ENCODE assay signal across 1 cellular context in genomic region chr6:170584181-170584953, GRCh38.
TF ChIP-seq lines count a peak whose summit lies in the region.

Gene PDCD2 (minus strand): TSS chr6:170584637. CDS start chr6:170584581, 56 bp downstream.

TF ChIP-seq in K562, 482 proteins besides CTCF, POLR2A, EP300 and RAD21 (continued from another document and continues in another):
- TF ChIP-seq, protein P1, sequence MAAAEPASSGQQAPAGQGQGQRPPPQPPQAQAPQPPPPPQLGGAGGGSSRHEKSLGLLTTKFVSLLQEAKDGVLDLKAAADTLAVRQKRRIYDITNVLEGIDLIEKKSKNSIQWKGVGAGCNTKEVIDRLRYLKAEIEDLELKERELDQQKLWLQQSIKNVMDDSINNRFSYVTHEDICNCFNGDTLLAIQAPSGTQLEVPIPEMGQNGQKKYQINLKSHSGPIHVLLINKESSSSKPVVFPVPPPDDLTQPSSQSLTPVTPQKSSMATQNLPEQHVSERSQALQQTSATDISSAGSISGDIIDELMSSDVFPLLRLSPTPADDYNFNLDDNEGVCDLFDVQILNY (CRISPR knock-in tag; IDR thresholded peaks at IDR 0.05), result no peak
- TF ChIP-seq ZNF79 (CRISPR knock-in tag; IDR thresholded peaks at IDR 0.05; ENCODE audit: low read depth) (no peak), SNRNP70 (optimal IDR thresholded peaks at IDR 0.05; ENCODE audit: low read depth, low read length) (no peak), BCOR (IDR thresholded peaks at IDR 0.05) (peak; percentile 54; the same call in 1 of the 2 replicates), ARID1B (IDR thresholded peaks at IDR 0.05) (0 out of 2 replicates have a peak, but pooled peaks have one; percentile 25), ILK (tag; IDR thresholded peaks at IDR 0.05; ENCODE audit: borderline replicate concordance, low read depth) (no peak), CBX1 (IDR thresholded peaks at IDR 0.05; ENCODE audit: low read depth) (peak; percentile 80), ESRRB (CRISPR knock-in tag; IDR thresholded peaks at IDR 0.05; ENCODE audit: borderline replicate concordance) (no peak), TEAD4 (IDR thresholded peaks at IDR 0.05; ENCODE audit: low read length) (no peak), TEAD4 (CRISPR knock-in tag; IDR thresholded peaks at IDR 0.05; ENCODE audit: borderline replicate concordance) (no peak), DDX20 (tag; IDR thresholded peaks at IDR 0.05; ENCODE audit: low read depth) (no peak), STAG1 (CRISPR knock-in tag; IDR thresholded peaks at IDR 0.05; ENCODE audit: borderline replicate concordance) (peak; percentile 33; the same call in 1 of the 2 replicates), OTX1 (CRISPR knock-in tag; IDR thresholded peaks at IDR 0.05) (no peak), SMARCB1 (IDR thresholded peaks at IDR 0.05; ENCODE audit: insufficient read length, low read depth) (no peak), FOXO4 (CRISPR knock-in tag; IDR thresholded peaks at IDR 0.05) (no peak), SMARCC2 (IDR thresholded peaks at IDR 0.05; ENCODE audit: low read depth) (no peak), ZBTB8A (IDR thresholded peaks at IDR 0.05; ENCODE audit: partially characterized antibody) (no peak), CCNT2 (IDR thresholded peaks at IDR 0.05; ENCODE audit: borderline replicate concordance, extremely low read depth, insufficient read length, low read depth, low read length) (peak; percentile 84), ZNF253 (CRISPR knock-in tag; conservative IDR thresholded peaks at IDR 0.05) (no peak), ZNF224 (CRISPR knock-in tag; IDR thresholded peaks at IDR 0.05) (peak; percentile 83; the same call in 1 of the 2 replicates), KLF1 (tag; IDR thresholded peaks at IDR 0.05) (peak; percentile 69; the same call in 1 of the 2 replicates), RBM17 (IDR thresholded peaks at IDR 0.05; ENCODE audit: borderline replicate concordance, low read depth, low read length) (no peak), ZNF175 (CRISPR knock-in tag; IDR thresholded peaks at IDR 0.05; ENCODE audit: low read depth) (no peak), CCAR2 (IDR thresholded peaks at IDR 0.05; ENCODE audit: low read depth, low read length) (no peak), POLR3G (IDR thresholded peaks at IDR 0.05; ENCODE audit: extremely low read depth, insufficient read length, insufficient replicate concordance) (no peak), ZNF124 (CRISPR knock-in tag; IDR thresholded peaks at IDR 0.05) (no peak), HOXB6 (CRISPR knock-in tag; IDR thresholded peaks at IDR 0.05; ENCODE audit: borderline replicate concordance) (no peak), CHAMP1 (IDR thresholded peaks at IDR 0.05) (no peak), ZMIZ1 (IDR thresholded peaks at IDR 0.05; ENCODE audit: low read depth in 2 of 2, low read length in 2 of 2) (no peak), ARID4B (CRISPR knock-in tag; IDR thresholded peaks at IDR 0.05) (peak; percentile 98), MYBL2 (IDR thresholded peaks at IDR 0.05; ENCODE audit: low read depth) (no peak), MYBL2 (CRISPR knock-in tag; IDR thresholded peaks at IDR 0.05; ENCODE audit: borderline replicate concordance) (no peak), PURB (CRISPR knock-in tag; IDR thresholded peaks at IDR 0.05; ENCODE audit: low read depth) (no peak), ASH1L (IDR thresholded peaks at IDR 0.05; ENCODE audit: borderline replicate concordance, low read depth, partially characterized antibody) (no peak), AFF1 (IDR thresholded peaks at IDR 0.05; ENCODE audit: low read depth in 1 of 2, partially characterized antibody in 2 of 2) (peak in 1 of 2 experiments; percentile 75), PTTG1 (tag; IDR thresholded peaks at IDR 0.05; ENCODE audit: low read depth) (no peak), POLR2B (IDR thresholded peaks at IDR 0.05; ENCODE audit: low read depth, partially characterized antibody) (peak; percentile 84)
- TF ChIP-seq, protein P2, sequence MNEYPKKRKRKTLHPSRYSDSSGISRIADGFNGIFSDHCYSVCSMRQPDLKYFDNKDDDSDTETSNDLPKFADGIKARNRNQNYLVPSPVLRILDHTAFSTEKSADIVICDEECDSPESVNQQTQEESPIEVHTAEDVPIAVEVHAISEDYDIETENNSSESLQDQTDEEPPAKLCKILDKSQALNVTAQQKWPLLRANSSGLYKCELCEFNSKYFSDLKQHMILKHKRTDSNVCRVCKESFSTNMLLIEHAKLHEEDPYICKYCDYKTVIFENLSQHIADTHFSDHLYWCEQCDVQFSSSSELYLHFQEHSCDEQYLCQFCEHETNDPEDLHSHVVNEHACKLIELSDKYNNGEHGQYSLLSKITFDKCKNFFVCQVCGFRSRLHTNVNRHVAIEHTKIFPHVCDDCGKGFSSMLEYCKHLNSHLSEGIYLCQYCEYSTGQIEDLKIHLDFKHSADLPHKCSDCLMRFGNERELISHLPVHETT (CRISPR knock-in tag; conservative IDR thresholded peaks at IDR 0.05 in 1 of 2, IDR thresholded peaks at IDR 0.05 in 1 of 2), result no peak
- TF ChIP-seq, protein P3, sequence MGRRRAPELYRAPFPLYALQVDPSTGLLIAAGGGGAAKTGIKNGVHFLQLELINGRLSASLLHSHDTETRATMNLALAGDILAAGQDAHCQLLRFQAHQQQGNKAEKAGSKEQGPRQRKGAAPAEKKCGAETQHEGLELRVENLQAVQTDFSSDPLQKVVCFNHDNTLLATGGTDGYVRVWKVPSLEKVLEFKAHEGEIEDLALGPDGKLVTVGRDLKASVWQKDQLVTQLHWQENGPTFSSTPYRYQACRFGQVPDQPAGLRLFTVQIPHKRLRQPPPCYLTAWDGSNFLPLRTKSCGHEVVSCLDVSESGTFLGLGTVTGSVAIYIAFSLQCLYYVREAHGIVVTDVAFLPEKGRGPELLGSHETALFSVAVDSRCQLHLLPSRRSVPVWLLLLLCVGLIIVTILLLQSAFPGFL (CRISPR knock-in tag; IDR thresholded peaks at IDR 0.05), result no peak
- TF ChIP-seq, protein P4, sequence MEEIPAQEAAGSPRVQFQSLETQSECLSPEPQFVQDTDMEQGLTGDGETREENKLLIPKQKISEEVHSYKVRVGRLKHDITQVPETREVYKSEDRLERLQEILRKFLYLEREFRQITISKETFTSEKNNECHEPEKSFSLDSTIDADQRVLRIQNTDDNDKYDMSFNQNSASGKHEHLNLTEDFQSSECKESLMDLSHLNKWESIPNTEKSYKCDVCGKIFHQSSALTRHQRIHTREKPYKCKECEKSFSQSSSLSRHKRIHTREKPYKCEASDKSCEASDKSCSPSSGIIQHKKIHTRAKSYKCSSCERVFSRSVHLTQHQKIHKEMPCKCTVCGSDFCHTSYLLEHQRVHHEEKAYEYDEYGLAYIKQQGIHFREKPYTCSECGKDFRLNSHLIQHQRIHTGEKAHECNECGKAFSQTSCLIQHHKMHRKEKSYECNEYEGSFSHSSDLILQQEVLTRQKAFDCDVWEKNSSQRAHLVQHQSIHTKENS (CRISPR knock-in tag; IDR thresholded peaks at IDR 0.05), result no peak
- TF ChIP-seq, protein P5, sequence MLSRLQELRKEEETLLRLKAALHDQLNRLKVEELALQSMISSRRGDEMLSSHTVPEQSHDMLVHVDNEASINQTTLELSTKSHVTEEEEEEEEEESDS (CRISPR knock-in tag; IDR thresholded peaks at IDR 0.05), result no peak
